Comparison of ENCODE assay signal across 25 cellular contexts in the genomic region with DNA sequence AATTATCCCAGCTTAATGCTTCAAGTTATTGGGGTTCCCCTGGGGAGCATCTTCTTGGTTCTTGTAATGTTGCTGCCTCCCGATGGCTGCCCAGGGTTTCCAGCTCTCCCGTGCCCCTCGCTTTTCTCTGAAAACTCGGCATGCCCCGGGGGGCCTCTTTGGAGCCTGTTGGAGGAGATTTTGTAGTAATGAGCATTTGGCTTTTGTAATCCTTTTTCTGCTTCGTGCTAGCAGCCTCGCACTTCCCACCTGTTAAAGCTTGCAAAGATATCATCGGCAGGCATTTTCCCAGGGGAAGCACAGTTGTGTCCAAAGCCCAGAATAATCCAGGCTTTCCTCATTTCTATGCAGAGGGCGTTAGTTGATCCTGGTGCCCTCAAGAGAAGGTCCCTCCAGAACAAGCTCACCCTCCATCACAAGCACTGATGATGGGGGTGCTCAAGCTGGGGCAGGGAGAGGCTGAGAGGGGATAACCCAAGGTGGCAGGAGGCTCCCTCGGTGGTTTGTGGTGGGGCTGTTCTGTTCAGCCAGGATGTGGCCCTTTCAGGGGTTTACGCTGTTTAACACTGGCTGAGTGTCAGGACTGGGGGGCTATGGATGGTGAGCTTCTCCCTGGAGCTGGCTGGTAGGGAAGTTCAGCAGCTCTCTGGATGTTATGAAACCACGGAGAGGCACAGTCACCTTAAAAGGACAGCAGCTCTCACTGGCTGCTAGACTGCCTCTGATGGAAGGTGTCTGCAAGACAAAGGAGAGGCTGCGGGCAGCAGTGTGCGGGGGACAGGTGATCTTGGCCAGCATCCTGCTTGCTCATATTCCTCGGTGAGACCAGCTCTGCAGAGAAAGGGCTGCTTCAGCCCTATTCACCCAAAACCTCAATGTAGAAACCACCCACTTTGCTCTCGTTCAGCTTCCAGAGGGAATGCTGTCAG.
DNase-seq lines count a peak whose midpoint lies in the region; ATAC-seq and TF ChIP-seq lines count a peak whose summit lies in the region.
"Had no signal": no experiment of that assay in that cellular context is flagged by ENCODE, and none has a peak within 500 bp of the region (broad histone marks: within the 10 kb centered on the region; RNA-seq: fewer than 3 reads in every experiment).

No MANE protein-coding gene starts in this region.

- H3K9me3 Mint-ChIP-seq in WTC11 (peaks cover 16% of the 10 kb centered on the region), CD14-positive monocyte (peaks cover 0 to 6% (median 2%) of the 10 kb centered on the region in 7 donors)
- H3K9me3 Mint-ChIP-seq: activated naive CD8-positive, alpha-beta T cell treated with anti-CD3 and anti-CD28 coated beads for 36 hours; dendritic cell treated with granulocyte-macrophage colony-stimulating factor and Interleukin-4, amounts not matched to agents 40 ng/mL and 50 ng/mL, for 4 days; natural killer cell treated with Interleukin-12 subunit alpha and Interleukin-12 subunit beta and Interleukin-15 and Interleukin-18, amount 100 ng/mL, for 72 hours had no signal

- no peak overlapping the region for H2BK15ac ChIP-seq in mesendoderm (replicated peaks; ENCODE audit: low read depth)

- ATAC-seq in WTC11 (peak; percentile 40), heart right ventricle (no peak)
- ATAC-seq: natural killer cell treated with Interleukin-12 subunit alpha and Interleukin-12 subunit beta and Interleukin-15 and Interleukin-18, amount 100 ng/mL, for 72 hours had no signal

- POLR2A ChIA-PET in WTC11 (lab: Charles Lee), result no interaction called here

- H4K5ac ChIP-seq in mesendoderm (ENCODE audit: low read length), result no peak overlapping the region

- H3K23ac ChIP-seq in mesendoderm (ENCODE audit: low read length), result peak overlapping the region; percentile 34

- no peak for TF ChIP-seq POLR2A in tibial nerve (IDR thresholded peaks at IDR 0.05)

- H2BK5ac ChIP-seq in mesendoderm (ENCODE audit: low read length), result no peak overlapping the region

- no peak for TF ChIP-seq EP300 in tibial nerve (IDR thresholded peaks at IDR 0.05)

- no peak overlapping the region for H4K8ac ChIP-seq in mesendoderm (ENCODE audit: low read depth, low read length)

- H3K9me3 ChIP-seq in tibial nerve (peaks cover 0 to 17% (median 0%) of the 10 kb centered on the region in 4 donors), heart right ventricle (peaks cover 0 to 21% (median 12%) of the 10 kb centered on the region in 11 donors)
- H3K9me3 ChIP-seq: ovary, Peyer's patch had no signal

- WGBS in mesendoderm (ENCODE audit: extremely low coverage, insufficient coverage, low lambda C conversion rate), result no CpG with 5 or more reads among the region's 16 CpGs
- 75% methylated on average over 16 of the region's 16 CpGs for WGBS in tibial nerve, 2 donors
- 67 to 68% methylated on average over 16 of the region's 16 CpGs for WGBS in heart right ventricle, 2 donors

- no peak for TF ChIP-seq CTCF in WTC11 (IDR thresholded peaks at IDR 0.05)
- TF ChIP-seq CTCF in CD14-positive monocyte (IDR thresholded peaks at IDR 0.05), result no peak
- TF ChIP-seq CTCF in tibial nerve (IDR thresholded peaks at IDR 0.05), result no peak
- TF ChIP-seq CTCF in heart right ventricle (IDR thresholded peaks at IDR 0.05), result no peak

- H3K4me1 ChIP-seq in mesendoderm (ENCODE audit: control insufficient read depth, low read depth, low read length) (no peaks in the 10 kb centered on the region), tibial nerve (peaks cover 0 to 27% (median 6%) of the 10 kb centered on the region in 4 donors), heart right ventricle (peaks cover 0 to 31% (median 21%) of the 10 kb centered on the region in 9 donors)

- no peak overlapping the region for H3K18ac ChIP-seq in mesendoderm (ENCODE audit: low read length)

- no peak overlapping the region for H3K4ac ChIP-seq in mesendoderm (ENCODE audit: low read depth, low read length)

- H3K36me3 ChIP-seq in mesendoderm (ENCODE audit: control insufficient read depth, insufficient read depth, low read length), result no peaks in the 10 kb centered on the region
- no peaks in the 10 kb centered on the region for H3K36me3 ChIP-seq in tibial nerve
- H3K36me3 ChIP-seq in heart right ventricle, result no peaks in the 10 kb centered on the region
- H3K36me3 ChIP-seq: ascending aorta, ovary, Peyer's patch had no signal

- no peaks in the 10 kb centered on the region for H3K79me1 ChIP-seq in mesendoderm (ENCODE audit: low read length)

- DNase-seq in G401 (ENCODE audit: low spot score), result peak; percentile 56
- DNase-seq in NCI-H2171 treated with DMSO at 0.1 percent for 48 hours (lab: John Stamatoyannopoulos, UW), result peak; percentile 54
- DNase-seq in WTC11 (ENCODE audit: low spot score), result no peak
- no peak for DNase-seq in mesendoderm
- no peak for DNase-seq in CD14-positive monocyte (ENCODE audit: low spot score)
- DNase-seq in tibial nerve (ENCODE audit: low spot score in 2 of 2), result no peak
- DNase-seq in AML-193 (lab: John Stamatoyannopoulos, UW), result no peak
- DNase-seq in heart right ventricle, result no peak
- DNase-seq: activated CD4-positive, alpha-beta T cell treated with anti-CD3 and anti-CD28 coated beads for 1 hour; activated CD8-positive, alpha-beta memory T cell treated with anti-CD3 and anti-CD28 coated beads for 24 hours; activated effector memory CD4-positive, alpha-beta T cell treated with anti-CD3 and anti-CD28 coated beads, Interleukin-2, amount 50 U/mL, for 16 hours; activated naive CD8-positive, alpha-beta T cell treated with anti-CD3 and anti-CD28 coated beads for 36 hours; activated T-cell treated with anti-CD3 and anti-CD28 coated beads, Interleukin-2, amount 50 U/mL, for 1 hour; DMS79 treated with DMSO at 0.1 percent for 48 hours; KG1; MM.1S; NCI-H2029 treated with DMSO at 0.1 percent for 48 hours; NCI-H526; ovary; Peyer's patch; retina; trophoblast cell had no signal

- H3K27me3 ChIP-seq in mesendoderm (ENCODE audit: insufficient read depth, low read length, poor library complexity), result no peaks in the 10 kb centered on the region
- H3K27me3 ChIP-seq in tibial nerve, result no peaks in the 10 kb centered on the region
- H3K27me3 ChIP-seq in heart right ventricle, result no peaks in the 10 kb centered on the region
- H3K27me3 ChIP-seq: ascending aorta, ovary, Peyer's patch had no signal

- H3K4me3 Mint-ChIP-seq in WTC11, result no peak overlapping the region
- no peak overlapping the region for H3K4me3 Mint-ChIP-seq in CD14-positive monocyte
- H3K4me3 Mint-ChIP-seq: activated naive CD8-positive, alpha-beta T cell treated with anti-CD3 and anti-CD28 coated beads for 36 hours; dendritic cell treated with granulocyte-macrophage colony-stimulating factor and Interleukin-4, amounts not matched to agents 40 ng/mL and 50 ng/mL, for 4 days; natural killer cell treated with Interleukin-12 subunit alpha and Interleukin-12 subunit beta and Interleukin-15 and Interleukin-18, amount 100 ng/mL, for 72 hours had no signal

- intact Hi-C loops in CD14-positive monocyte (cut with micrococcal nuclease) (no loop called here), heart right ventricle (cut with DNase I) (loop anchor here in 3 of 10 donors (5.0 to 10.0 kb wide), 2 partner anchors 71 to 73 kb away; no protein-coding TSS in a partner anchor)

- no peak overlapping the region for H2BK120ac ChIP-seq in mesendoderm (ENCODE audit: low read depth, low read length)

- H3K79me2 ChIP-seq in mesendoderm (ENCODE audit: control insufficient read depth, insufficient read depth, low read length), result no peaks in the 10 kb centered on the region

- H3K4me1 Mint-ChIP-seq in WTC11 (peaks cover 60% of the 10 kb centered on the region), CD14-positive monocyte (no peaks in the 10 kb centered on the region)
- H3K4me1 Mint-ChIP-seq: activated naive CD8-positive, alpha-beta T cell treated with anti-CD3 and anti-CD28 coated beads for 36 hours had no signal

- CTCF ChIA-PET in WTC11 (lab: Charles Lee), result interaction anchor here (1.1 kb wide), 1 partner anchor 223 kb away, joined by 3 read pairs; no protein-coding TSS in a partner anchor

- H3K27ac Mint-ChIP-seq in WTC11 (no peak overlapping the region), CD14-positive monocyte (no peak overlapping the region)
- H3K27ac Mint-ChIP-seq: activated naive CD8-positive, alpha-beta T cell treated with anti-CD3 and anti-CD28 coated beads for 36 hours; dendritic cell treated with granulocyte-macrophage colony-stimulating factor and Interleukin-4, amounts not matched to agents 40 ng/mL and 50 ng/mL, for 4 days; natural killer cell treated with Interleukin-12 subunit alpha and Interleukin-12 subunit beta and Interleukin-15 and Interleukin-18, amount 100 ng/mL, for 72 hours had no signal

- H3K27ac ChIP-seq in mesendoderm (ENCODE audit: low read depth, low read length) (no peak overlapping the region), tibial nerve (no peak overlapping the region), heart right ventricle (no peak overlapping the region)
- H3K27ac ChIP-seq: ascending aorta, ovary, Peyer's patch had no signal

- no peak overlapping the region for H3K4me2 ChIP-seq in mesendoderm (ENCODE audit: low read length)

- H2AK5ac ChIP-seq in mesendoderm (ENCODE audit: low read length), result no peak overlapping the region

- no peak overlapping the region for H3K56ac ChIP-seq in mesendoderm (ENCODE audit: low read length)

- peaks cover 8% of the 10 kb centered on the region for H3K36me3 Mint-ChIP-seq in WTC11
- no peaks in the 10 kb centered on the region for H3K36me3 Mint-ChIP-seq in CD14-positive monocyte
- H3K36me3 Mint-ChIP-seq: activated naive CD8-positive, alpha-beta T cell treated with anti-CD3 and anti-CD28 coated beads for 36 hours; natural killer cell treated with Interleukin-12 subunit alpha and Interleukin-12 subunit beta and Interleukin-15 and Interleukin-18, amount 100 ng/mL, for 72 hours had no signal

- H3K4me3 ChIP-seq in mesendoderm (ENCODE audit: low read length), result no peak overlapping the region
- no peak overlapping the region for H3K4me3 ChIP-seq in tibial nerve
- H3K4me3 ChIP-seq in heart right ventricle, result no peak overlapping the region
- H3K4me3 ChIP-seq: ascending aorta, ovary, Peyer's patch had no signal

- H3K9ac ChIP-seq in mesendoderm (ENCODE audit: low read length), result no peak overlapping the region

- H3K27me3 Mint-ChIP-seq in WTC11 (ENCODE audit: low read depth) (no peaks in the 10 kb centered on the region), CD14-positive monocyte (ENCODE audit: low read depth in 3 of 3) (peaks cover 2 to 11% (median 7%) of the 10 kb centered on the region in 3 donors)
- H3K27me3 Mint-ChIP-seq: activated naive CD8-positive, alpha-beta T cell treated with anti-CD3 and anti-CD28 coated beads for 36 hours; dendritic cell treated with granulocyte-macrophage colony-stimulating factor and Interleukin-4, amounts not matched to agents 40 ng/mL and 50 ng/mL, for 4 days had no signal

- in situ Hi-C loops in G401 (cut with HindIII; ENCODE audit: low sequenced_read_pairs), result no loop called here

TF ChIP-seq in WTC11, 78 proteins besides CTCF, POLR2A, EP300 and RAD21 (continues in another document):
- TF ChIP-seq EMX1 (CRISPR knock-in tag; IDR thresholded peaks at IDR 0.05), result no peak
- no peak for TF ChIP-seq FOXJ3 (CRISPR knock-in tag; IDR thresholded peaks at IDR 0.05; ENCODE audit: borderline replicate concordance)

Comparison
In these comparisons a context has a peak if more than half of its experiments do, and no peak if none do; other contexts are left out.
1. DNase-seq: peak in G401 (single experiment) and NCI-H2171 treated with DMSO at 0.1 percent for 48 hours (single experiment); none in WTC11 (single experiment), mesendoderm (single experiment), CD14-positive monocyte (single experiment), tibial nerve (0 of 2), AML-193 (0 of 2) and heart right ventricle (0 of 2).